8 cellular contexts compared by ENCODE assay signal in the genomic region with DNA sequence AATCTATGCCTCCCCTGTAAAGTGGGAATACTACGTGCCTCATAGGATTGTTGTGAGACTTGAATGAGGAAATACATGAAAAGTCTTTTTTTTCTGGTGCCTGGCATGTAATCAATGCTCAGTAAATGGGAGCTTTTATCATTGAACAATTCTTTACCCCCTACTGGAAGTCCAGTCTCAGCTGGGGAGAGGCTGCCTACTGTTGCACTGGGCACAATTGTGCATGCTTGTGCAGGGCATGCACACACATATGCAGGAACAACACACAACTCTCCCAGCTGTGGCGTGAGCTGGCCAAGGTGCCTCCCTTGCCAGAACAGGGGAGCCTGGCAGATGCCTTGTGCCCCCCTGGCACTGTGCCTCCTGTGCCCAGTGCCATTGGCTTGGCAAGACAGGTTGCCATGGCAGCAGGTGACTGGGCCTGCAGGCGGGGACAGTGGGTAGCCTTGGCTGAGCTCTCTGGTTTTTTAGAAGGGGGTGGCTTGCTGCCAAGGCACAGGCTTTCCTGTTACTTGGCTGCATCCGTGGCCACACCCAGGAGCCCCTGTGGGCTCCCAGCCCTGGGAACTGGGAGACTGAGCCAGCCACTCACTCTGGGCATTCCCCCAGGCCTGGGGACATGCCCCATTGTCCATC. TPM values are rescaled to one million over a fixed set of nuclear protein-coding genes. Genes with fewer than 3 reads are reported as not detected.
DNase-seq lines count a peak whose midpoint lies in the region; ATAC-seq, FAIRE-seq and TF ChIP-seq lines count a peak whose summit lies in the region.

No MANE protein-coding gene starts in this region.

- no peaks in the 10 kb centered on the region for H3K36me3 Mint-ChIP-seq in activated CD8-positive, alpha-beta T cell treated with anti-CD3 and anti-CD28 coated beads for 36 hours (ENCODE audit: low read depth)

- H3K4me3 Mint-ChIP-seq in activated CD8-positive, alpha-beta T cell treated with anti-CD3 and anti-CD28 coated beads for 36 hours: no peak overlapping the region

- no peak overlapping the region for H3K27ac Mint-ChIP-seq in activated CD8-positive, alpha-beta T cell treated with anti-CD3 and anti-CD28 coated beads for 36 hours

- H4K20me1 ChIP-seq in endothelial cell of umbilical vein (replicated peaks; ENCODE audit: control insufficient read depth, extremely low read depth, insufficient read depth, low read length): no peaks in the 10 kb centered on the region

- dilution Hi-C loops in endothelial cell of umbilical vein (cut with MboI; ENCODE audit: extremely low pct_ligation_motif_present, low sequenced_read_pairs): no loop called here

- CTCF ChIA-PET in endothelial cell of umbilical vein (lab: Charles Lee): interaction anchor here (1.1 to 7.7 kb wide), 11 partner anchors 12 to 822 kb away, joined by 3 to 196 read pairs (median 11); no protein-coding TSS in a partner anchor
- CTCF ChIA-PET in activated CD8-positive, alpha-beta T cell treated with anti-CD3 and anti-CD28 coated beads for 36 hours (lab: Charles Lee): interaction anchor here (0.9 to 4.1 kb wide), 14 partner anchors 10 to 417 kb away, joined by 3 to 30 read pairs (median 10); a partner anchor contains a TSS

- no peaks in the 10 kb centered on the region for H3K9me3 Mint-ChIP-seq in activated CD8-positive, alpha-beta T cell treated with anti-CD3 and anti-CD28 coated beads for 36 hours

- no peak overlapping the region for H3K27ac ChIP-seq in endothelial cell of umbilical vein (ENCODE audit: insufficient read depth, low read depth, low read length)

- intact Hi-C loops in endothelial cell of umbilical vein (cut with micrococcal nuclease): loop anchor here (10.0 kb wide), 1 partner anchor 422 kb away; a partner anchor contains a TSS
- intact Hi-C loops in activated CD8-positive, alpha-beta T cell treated with anti-CD3 and anti-CD28 coated beads for 36 hours (cut with micrococcal nuclease): loop anchor here (5.0 kb wide), 1 partner anchor 80 kb away; no protein-coding TSS in a partner anchor

- no peaks in the 10 kb centered on the region for H3K9me3 ChIP-seq in endothelial cell of umbilical vein (replicated peaks; ENCODE audit: control insufficient read depth, insufficient read depth, low read length)

- POLR2A ChIA-PET in endothelial cell of umbilical vein (lab: Charles Lee): no interaction called here
- POLR2A ChIA-PET in activated CD8-positive, alpha-beta T cell treated with anti-CD3 and anti-CD28 coated beads for 36 hours (lab: Charles Lee): interaction anchor here (0.8 to 1.9 kb wide), 2 partner anchors 15 to 58 kb away, joined by 3 to 8 read pairs; a partner anchor contains a TSS

- peak; percentile 56 for FAIRE-seq in endothelial cell of umbilical vein (lab: Jason Lieb, UNC)

- no TSS peak for BruUV-seq in endothelial cell of umbilical vein (replicated peaks; lab: Mats Ljungman, UMichigan)

- H3K9me1 ChIP-seq in endothelial cell of umbilical vein (replicated peaks; ENCODE audit: control insufficient read depth, extremely low read depth, insufficient read depth, low read length): no peaks in the 10 kb centered on the region

- H3K4me1 ChIP-seq in endothelial cell of umbilical vein (ENCODE audit: control insufficient read depth, extremely low read depth, insufficient read depth, low read length): no peaks in the 10 kb centered on the region

- H3K4me1 Mint-ChIP-seq in activated CD8-positive, alpha-beta T cell treated with anti-CD3 and anti-CD28 coated beads for 36 hours (ENCODE audit: low read depth): peaks cover 4% of the 10 kb centered on the region

- H3K4me2 ChIP-seq in endothelial cell of umbilical vein (ENCODE audit: insufficient read depth, low read length): no peak overlapping the region

- H3K9ac ChIP-seq in endothelial cell of umbilical vein (replicated peaks; ENCODE audit: extremely low read depth, insufficient read depth, low read length): no peak overlapping the region

- TF ChIP-seq POLR2A in endothelial cell of umbilical vein (IDR thresholded peaks at IDR 0.05; ENCODE audit: low read depth, low read length): no peak

- H3K27me3 ChIP-seq in endothelial cell of umbilical vein (ENCODE audit: control insufficient read depth in 2 of 2, insufficient read depth in 2 of 2, low read length in 2 of 2): peaks cover 0 to 2% of the 10 kb centered on the region in 2 experiments

- H3K4me3 ChIP-seq in endothelial cell of umbilical vein (replicated peaks in 1 of 3; ENCODE audit: insufficient read depth in 1 of 3, low read depth in 1 of 3, low read length in 3 of 3): no peak overlapping the region

- peaks cover 27% of the 10 kb centered on the region for H3K27me3 Mint-ChIP-seq in activated CD8-positive, alpha-beta T cell treated with anti-CD3 and anti-CD28 coated beads for 36 hours

- no peak overlapping the region for H2AFZ ChIP-seq in endothelial cell of umbilical vein (ENCODE audit: low read depth, low read length)

- no peaks in the 10 kb centered on the region for H3K36me3 ChIP-seq in endothelial cell of umbilical vein (ENCODE audit: control insufficient read depth in 2 of 2, extremely low read depth in 1 of 2, insufficient read depth in 2 of 2, low read length in 2 of 2)

- DNase-seq in DMS 273 treated with DMSO at 0.1 percent for 48 hours (lab: John Stamatoyannopoulos, UW): peak; percentile 76
- peak; percentile 82 for DNase-seq in NCI-H345 (lab: John Stamatoyannopoulos, UW)
- DNase-seq in endothelial cell of umbilical vein (ENCODE audit: low read depth, low spot score): no peak
- peak; percentile 73 for DNase-seq in pons (ENCODE audit: low spot score)
- no peak for DNase-seq in activated CD8-positive, alpha-beta T cell treated with anti-CD3 and anti-CD28 coated beads for 36 hours
- no peak for DNase-seq in HK-2 (ENCODE audit: unreplicated experiment)

- ATAC-seq in activated CD8-positive, alpha-beta T cell treated with anti-CD3 and anti-CD28 coated beads for 36 hours: no peak
- ATAC-seq in HG02571 (IDR thresholded peaks at IDR 0.05; ENCODE audit: unreplicated experiment) (no peak), GM19397 (IDR thresholded peaks at IDR 0.05; ENCODE audit: unreplicated experiment) (no peak)

- no peaks in the 10 kb centered on the region for H3K79me2 ChIP-seq in endothelial cell of umbilical vein (ENCODE audit: control insufficient read depth, insufficient read depth, low read length)

- TF ChIP-seq CTCF in endothelial cell of umbilical vein (IDR thresholded peaks at IDR 0.05; ENCODE audit: extremely low read depth in 1 of 2, insufficient read depth in 1 of 2, low read depth in 1 of 2, low read length in 2 of 2): no peak
- TF ChIP-seq CTCF in activated CD8-positive, alpha-beta T cell treated with anti-CD3 and anti-CD28 coated beads for 36 hours (IDR thresholded peaks at IDR 0.05): no peak

TF ChIP-seq in endothelial cell of umbilical vein, 7 proteins besides CTCF, POLR2A, EP300 and RAD21:
- TF ChIP-seq MYC (IDR thresholded peaks at IDR 0.05; ENCODE audit: low read depth, low read length) (no peak), POLR2AphosphoS5 (IDR thresholded peaks at IDR 0.05; ENCODE audit: insufficient read depth, low read depth, low read length) (no peak), FOS (IDR thresholded peaks at IDR 0.05; ENCODE audit: borderline replicate concordance, insufficient read depth, low read length) (no peak), JUN (IDR thresholded peaks at IDR 0.05; ENCODE audit: borderline replicate concordance, insufficient read depth, insufficient read length, low read depth) (no peak), EZH2 (IDR thresholded peaks at IDR 0.05; ENCODE audit: borderline replicate concordance, low read depth, low read length, severe bottlenecking) (no peak), GATA2 (IDR thresholded peaks at IDR 0.05; ENCODE audit: insufficient read depth, insufficient read length, low read depth, low read length) (no peak)
- TF ChIP-seq, protein P1, sequence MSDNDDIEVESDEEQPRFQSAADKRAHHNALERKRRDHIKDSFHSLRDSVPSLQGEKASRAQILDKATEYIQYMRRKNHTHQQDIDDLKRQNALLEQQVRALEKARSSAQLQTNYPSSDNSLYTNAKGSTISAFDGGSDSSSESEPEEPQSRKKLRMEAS (IDR thresholded peaks at IDR 0.05; ENCODE audit: insufficient read depth, insufficient read length): no peak
TF ChIP-seq in endothelial cell of umbilical vein: peak in this region for 0.

RNA-seq across cellular contexts. Expression of a gene that starts 16.1 kb away (rescaled TPM):
- 62.1 and 73.3 TPM in 2 replicates for total RNA-seq in endothelial cell of umbilical vein
- polyA plus RNA-seq in endothelial cell of umbilical vein: 16.6 and 20.7 TPM in 2 replicates
- polyA plus RNA-seq in endothelial cell of umbilical vein (2011; cell fraction: cytosol; rRNA removed): 11.0 and 14.2 TPM in 2 replicates
- 36.2 and 39.1 TPM in 2 replicates for polyA plus RNA-seq in endothelial cell of umbilical vein (2011; cell fraction: nucleus; rRNA removed)
- polyA plus RNA-seq in endothelial cell of umbilical vein (2012): 8.0 and 14.0 TPM in 2 replicates
- 22.8 and 25.4 TPM in 2 replicates for polyA minus RNA-seq in endothelial cell of umbilical vein
- not detected for polyA minus RNA-seq in endothelial cell of umbilical vein (2011; cell fraction: cytosol; rRNA and poly(A)+ RNA removed)
- polyA minus RNA-seq in endothelial cell of umbilical vein (2011; cell fraction: nucleus; rRNA and poly(A)+ RNA removed): 10.0 and 13.9 TPM in 2 replicates
- total RNA-seq in activated CD8-positive, alpha-beta T cell treated with anti-CD3 and anti-CD28 coated beads for 36 hours: 1 to 10 TPM; 6.6 to 6.8 TPM

RNA-seq across cellular contexts. Expression of a gene that starts 21.0 kb away (rescaled TPM):
- total RNA-seq in endothelial cell of umbilical vein: not detected in 2 replicates
- not detected in 2 replicates for polyA plus RNA-seq in endothelial cell of umbilical vein
- polyA plus RNA-seq in endothelial cell of umbilical vein (2011; cell fraction: cytosol; rRNA removed): not detected in 2 replicates
- not detected in 2 replicates for polyA plus RNA-seq in endothelial cell of umbilical vein (2011; cell fraction: nucleus; rRNA removed)
- not detected in 2 replicates for polyA plus RNA-seq in endothelial cell of umbilical vein (2012)
- not detected in 2 replicates for polyA minus RNA-seq in endothelial cell of umbilical vein
- not detected for polyA minus RNA-seq in endothelial cell of umbilical vein (2011; cell fraction: cytosol; rRNA and poly(A)+ RNA removed)
- not detected in 2 replicates for polyA minus RNA-seq in endothelial cell of umbilical vein (2011; cell fraction: nucleus; rRNA and poly(A)+ RNA removed)
- total RNA-seq in activated CD8-positive, alpha-beta T cell treated with anti-CD3 and anti-CD28 coated beads for 36 hours: not detected

RNA-seq across cellular contexts. Expression of a gene that starts 58.5 kb away (rescaled TPM):
- 46.6 and 47.0 TPM in 2 replicates for total RNA-seq in endothelial cell of umbilical vein
- 13.9 and 18.2 TPM in 2 replicates for polyA plus RNA-seq in endothelial cell of umbilical vein
- 17.6 and 19.9 TPM in 2 replicates for polyA plus RNA-seq in endothelial cell of umbilical vein (2011; cell fraction: cytosol; rRNA removed)
- polyA plus RNA-seq in endothelial cell of umbilical vein (2011; cell fraction: nucleus; rRNA removed): 13.5 and 15.6 TPM in 2 replicates
- 29.8 and 35.4 TPM in 2 replicates for polyA plus RNA-seq in endothelial cell of umbilical vein (2012)
- polyA minus RNA-seq in endothelial cell of umbilical vein: 41.3 and 43.9 TPM in 2 replicates
- polyA minus RNA-seq in endothelial cell of umbilical vein (2011; cell fraction: cytosol; rRNA and poly(A)+ RNA removed): 22.1 TPM
- 13.1 and 20.5 TPM in 2 replicates for polyA minus RNA-seq in endothelial cell of umbilical vein (2011; cell fraction: nucleus; rRNA and poly(A)+ RNA removed)
- 10 to 100 TPM; 23.5 to 24.0 TPM for total RNA-seq in activated CD8-positive, alpha-beta T cell treated with anti-CD3 and anti-CD28 coated beads for 36 hours

Comparison
In these comparisons a context has a peak if more than half of its experiments do, and no peak if none do; other contexts are left out.
1. DNase-seq: peak in DMS 273 treated with DMSO at 0.1 percent for 48 hours (single experiment), NCI-H345 (single experiment) and pons (single experiment); none in endothelial cell of umbilical vein (single experiment), activated CD8-positive, alpha-beta T cell treated with anti-CD3 and anti-CD28 coated beads for 36 hours (single experiment) and HK-2 (single experiment).